ENCODE assay signal across 8 cellular contexts in the genomic region with DNA sequence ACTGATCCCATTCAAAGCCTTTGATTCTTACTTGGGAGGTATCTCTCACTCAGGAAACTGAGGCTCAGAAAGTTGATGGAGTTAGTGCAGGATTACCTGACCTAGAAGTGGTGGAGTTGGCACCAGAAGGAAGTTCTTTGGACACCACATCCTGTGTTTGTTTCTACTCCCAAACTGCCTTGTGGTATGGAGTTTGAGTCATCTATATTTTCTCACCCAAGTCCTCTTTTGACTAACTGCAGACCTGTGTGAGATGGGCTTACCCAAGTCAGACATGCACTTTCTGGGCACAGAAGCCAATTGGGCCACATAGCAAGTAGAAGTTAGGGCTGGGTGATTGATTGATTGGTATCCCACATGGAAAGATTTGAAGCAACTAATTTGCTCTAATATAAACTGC. TPM values are rescaled to one million over a fixed set of nuclear protein-coding genes. Genes with fewer than 3 reads are reported as not detected.
DNase-seq lines count a peak whose midpoint lies in the region; ATAC-seq, FAIRE-seq and TF ChIP-seq lines count a peak whose summit lies in the region.

No MANE protein-coding gene starts in this region.

- in situ Hi-C loops in transverse colon (cut with MboI; ENCODE audit: low pct_ligation_motif_present in 1 of 4, low pct_unique_long_range_greater_than_20kb in 1 of 4, low sequenced_read_pairs in 3 of 4): no loop called here

- H3K4me1 Mint-ChIP-seq in activated CD4-positive, alpha-beta T cell treated with anti-CD3 and anti-CD28 coated beads, Interleukin-2, amount 10 ng/mL, durations not matched to agents 24 days and 14 days: peaks cover 30% of the 10 kb centered on the region
- peaks cover 34% of the 10 kb centered on the region for H3K4me1 Mint-ChIP-seq in activated T-helper 2 cell treated with anti-CD3 and anti-CD28 coated beads, Interferon-gamma antibody, Interleukin-2, Interleukin-4, amounts not matched to agents 10 μg/mL and 5 μg/mL and 100 μg/mL, durations not matched to agents 14 hours and 24 hours and 36 hours (ENCODE audit: low read depth)

- TF ChIP-seq POLR2A in transverse colon (IDR thresholded peaks at IDR 0.05): no peak

- H3K27me3 ChIP-seq in HL-60 (ENCODE audit: insufficient read depth, poor library complexity, severe bottlenecking) (no peaks in the 10 kb centered on the region), small intestine (ENCODE audit: control insufficient read depth in 2 of 2, insufficient read depth in 2 of 2, low read length in 2 of 2) (no peaks in the 10 kb centered on the region), transverse colon (no peaks in the 10 kb centered on the region)

- TF ChIP-seq CTCF in HL-60 (IDR thresholded peaks at IDR 0.05; ENCODE audit: insufficient read depth, low read length) (no peak), transverse colon (IDR thresholded peaks at IDR 0.05) (no peak)

- H3K27ac Mint-ChIP-seq in activated CD4-positive, alpha-beta T cell treated with anti-CD3 and anti-CD28 coated beads, Interleukin-2, amount 10 ng/mL, durations not matched to agents 24 days and 14 days: peak overlapping the region; percentile 80
- H3K27ac Mint-ChIP-seq in activated T-helper 2 cell treated with anti-CD3 and anti-CD28 coated beads, Interferon-gamma antibody, Interleukin-2, Interleukin-4, amounts not matched to agents 10 μg/mL and 5 μg/mL and 100 μg/mL, durations not matched to agents 14 hours and 24 hours and 36 hours: peak overlapping the region; percentile 74

- H3K36me3 ChIP-seq in small intestine (ENCODE audit: control insufficient read depth in 2 of 2, insufficient read depth in 2 of 2, low read length in 2 of 2): no peaks in the 10 kb centered on the region
- peaks cover 0 to 3% (median 0%) of the 10 kb centered on the region in 4 donors for H3K36me3 ChIP-seq in transverse colon

- H3K4me3 ChIP-seq in HL-60 (replicated peaks; ENCODE audit: insufficient read depth, low read length) (no peak overlapping the region), small intestine (ENCODE audit: low read depth in 1 of 2, low read length in 2 of 2) (no peak overlapping the region), transverse colon (no peak overlapping the region)

- no peak for ATAC-seq in HG02571 (IDR thresholded peaks at IDR 0.05; ENCODE audit: unreplicated experiment)

- intact Hi-C loops in activated CD4-positive, alpha-beta T cell treated with anti-CD3 and anti-CD28 coated beads, Interleukin-2, amount 10 ng/mL, durations not matched to agents 24 days and 14 days (cut with micrococcal nuclease): loop anchor here (1.0 to 5.0 kb wide), 6 partner anchors 22 to 324 kb away; a partner anchor contains a TSS
- intact Hi-C loops in activated T-helper 2 cell treated with anti-CD3 and anti-CD28 coated beads, Interferon-gamma antibody, Interleukin-2, Interleukin-4, amounts not matched to agents 10 μg/mL and 5 μg/mL and 100 μg/mL, durations not matched to agents 14 hours and 24 hours and 36 hours (cut with micrococcal nuclease): loop anchor here (1.0 to 10.0 kb wide), 5 partner anchors 21 to 188 kb away; a partner anchor contains a TSS
- intact Hi-C loops in transverse colon (cut with DNase I; ENCODE audit: low total_unique reads): no loop called here

- H3K27me3 Mint-ChIP-seq in activated CD4-positive, alpha-beta T cell treated with anti-CD3 and anti-CD28 coated beads, Interleukin-2, amount 10 ng/mL, durations not matched to agents 24 days and 14 days: no peaks in the 10 kb centered on the region
- no peaks in the 10 kb centered on the region for H3K27me3 Mint-ChIP-seq in activated T-helper 2 cell treated with anti-CD3 and anti-CD28 coated beads, Interferon-gamma antibody, Interleukin-2, Interleukin-4, amounts not matched to agents 10 μg/mL and 5 μg/mL and 100 μg/mL, durations not matched to agents 14 hours and 24 hours and 36 hours (ENCODE audit: low read depth)

- H3K27ac ChIP-seq in HL-60 (replicated peaks): peak overlapping the region; percentile 46
- no peak overlapping the region for H3K27ac ChIP-seq in small intestine (ENCODE audit: low read depth in 1 of 2, low read length in 1 of 2)
- no peak overlapping the region for H3K27ac ChIP-seq in transverse colon

- peaks cover 5% of the 10 kb centered on the region for H3K9me3 Mint-ChIP-seq in activated CD4-positive, alpha-beta T cell treated with anti-CD3 and anti-CD28 coated beads, Interleukin-2, amount 10 ng/mL, durations not matched to agents 24 days and 14 days
- H3K9me3 Mint-ChIP-seq in activated T-helper 2 cell treated with anti-CD3 and anti-CD28 coated beads, Interferon-gamma antibody, Interleukin-2, Interleukin-4, amounts not matched to agents 10 μg/mL and 5 μg/mL and 100 μg/mL, durations not matched to agents 14 hours and 24 hours and 36 hours: peaks cover 4% of the 10 kb centered on the region

- H3K4me1 ChIP-seq in small intestine (ENCODE audit: control insufficient read depth in 2 of 2, insufficient read depth in 1 of 2, low read depth in 1 of 2, low read length in 1 of 2) (no peaks in the 10 kb centered on the region), transverse colon (no peaks in the 10 kb centered on the region)

- FAIRE-seq in small intestine (lab: Jason Lieb, UNC): no peak

- peak overlapping the region; percentile 35 for H3K4me3 Mint-ChIP-seq in activated CD4-positive, alpha-beta T cell treated with anti-CD3 and anti-CD28 coated beads, Interleukin-2, amount 10 ng/mL, durations not matched to agents 24 days and 14 days
- no peak overlapping the region for H3K4me3 Mint-ChIP-seq in activated T-helper 2 cell treated with anti-CD3 and anti-CD28 coated beads, Interferon-gamma antibody, Interleukin-2, Interleukin-4, amounts not matched to agents 10 μg/mL and 5 μg/mL and 100 μg/mL, durations not matched to agents 14 hours and 24 hours and 36 hours (ENCODE audit: low read depth)

- peak; percentile 76 for DNase-seq in activated CD4-positive, alpha-beta T cell treated with anti-CD3 and anti-CD28 coated beads, Interleukin-2, amount 10 ng/mL, durations not matched to agents 24 days and 14 days
- DNase-seq in activated CD4-positive, alpha-beta T cell treated with anti-CD3 and anti-CD28 coated beads for 1 hour: no peak
- DNase-seq in HL-60 (ENCODE audit: low read depth in 1 of 2, low spot score in 1 of 2): peak; percentile 39 to 45
- DNase-seq in activated T-helper 2 cell treated with anti-CD3 and anti-CD28 coated beads, Interferon-gamma antibody, Interleukin-2, Interleukin-4, amounts not matched to agents 10 μg/mL and 5 μg/mL and 100 μg/mL, durations not matched to agents 14 hours and 24 hours and 36 hours (ENCODE audit: low spot score): peak; percentile 24
- DNase-seq in renal cortical epithelial cell (ENCODE audit: low read depth): peak; percentile 77
- no peak for DNase-seq in small intestine
- DNase-seq in transverse colon: no peak

- H3K9me3 ChIP-seq in small intestine (ENCODE audit: control insufficient read depth, low read depth) (no peaks in the 10 kb centered on the region), transverse colon (no peaks in the 10 kb centered on the region)

- peaks cover 8% of the 10 kb centered on the region for H3K36me3 Mint-ChIP-seq in activated CD4-positive, alpha-beta T cell treated with anti-CD3 and anti-CD28 coated beads, Interleukin-2, amount 10 ng/mL, durations not matched to agents 24 days and 14 days (ENCODE audit: low read depth)
- peaks cover 30% of the 10 kb centered on the region for H3K36me3 Mint-ChIP-seq in activated T-helper 2 cell treated with anti-CD3 and anti-CD28 coated beads, Interferon-gamma antibody, Interleukin-2, Interleukin-4, amounts not matched to agents 10 μg/mL and 5 μg/mL and 100 μg/mL, durations not matched to agents 14 hours and 24 hours and 36 hours (ENCODE audit: low read depth)

- no peak for TF ChIP-seq EP300 in transverse colon (IDR thresholded peaks at IDR 0.05; ENCODE audit: low read depth)

RNA-seq across cellular contexts. Expression of a gene that starts 36.1 kb away (rescaled TPM):
- 6.2 and 8.1 TPM in 2 replicates for total RNA-seq in activated CD4-positive, alpha-beta T cell treated with anti-CD3 and anti-CD28 coated beads, Interleukin-2, amount 10 ng/mL, durations not matched to agents 24 days and 14 days
- 10.5 and 13.4 TPM in 2 replicates for total RNA-seq in activated T-helper 2 cell treated with anti-CD3 and anti-CD28 coated beads, Interferon-gamma antibody, Interleukin-2, Interleukin-4, amounts not matched to agents 10 μg/mL and 5 μg/mL and 100 μg/mL, durations not matched to agents 14 hours and 24 hours and 36 hours
- total RNA-seq in renal cortical epithelial cell (16.0 and 27.8 TPM in 2 replicates), transverse colon (10 to 100 TPM; 18.2 to 97.7 (median 27.1) TPM)
- polyA plus RNA-seq in small intestine: 10 to 100 TPM; 12.3 to 16.5 (median 13.6) TPM

Comparison
In these comparisons a context has a peak if more than half of its experiments do, and no peak if none do; other contexts are left out.
1. DNase-seq: peak in activated CD4-positive, alpha-beta T cell treated with anti-CD3 and anti-CD28 coated beads, Interleukin-2, amount 10 ng/mL, durations not matched to agents 24 days and 14 days (single experiment), HL-60 (2 of 2), activated T-helper 2 cell treated with anti-CD3 and anti-CD28 coated beads, Interferon-gamma antibody, Interleukin-2, Interleukin-4, amounts not matched to agents 10 μg/mL and 5 μg/mL and 100 μg/mL, durations not matched to agents 14 hours and 24 hours and 36 hours (single experiment) and renal cortical epithelial cell (single experiment); none in activated CD4-positive, alpha-beta T cell treated with anti-CD3 and anti-CD28 coated beads for 1 hour (single experiment), small intestine (single experiment) and transverse colon (single experiment).